9 cellular contexts compared by ENCODE assay signal in genomic region chr6:85015396-85015990, GRCh38.
A peak's percentile ranks its signal among the peaks of the same experiment; 100 is the strongest.
DNase-seq lines count a peak whose midpoint lies in the region; ATAC-seq, FAIRE-seq and TF ChIP-seq lines count a peak whose summit lies in the region.
"Had no signal": no experiment of that assay in that cellular context is flagged by ENCODE, and none has a peak within 500 bp of the region (broad histone marks: within the 10 kb centered on the region; RNA-seq: fewer than 3 reads in every experiment).

No MANE protein-coding gene starts in this region.

- no peaks in the 10 kb centered on the region for H3K4me1 ChIP-seq in right atrium auricular region

- FAIRE-seq in HTR-8/SVneo (lab: Jason Lieb, UNC) (no peak), frontal cortex (lab: Jason Lieb, UNC) (no peak)
- FAIRE-seq: TTC549 had no signal

- peak; percentile 81 for DNase-seq in Daoy (ENCODE audit: low read depth)
- DNase-seq in HTR-8/SVneo (ENCODE audit: insufficient read length, low spot score): peak; percentile 20
- peak; percentile 73 for DNase-seq in right atrium auricular region (ENCODE audit: low spot score)
- DNase-seq in stromal cell of bone marrow (ENCODE audit: low read depth): peak; percentile 55
- no peak for DNase-seq in frontal cortex (ENCODE audit: low spot score in 2 of 2)
- no peak for DNase-seq in NCI-H128 (lab: John Stamatoyannopoulos, UW; ENCODE audit: unreplicated experiment)

- H3K4me3 ChIP-seq in WI38 (ENCODE audit: low read depth, low read length) (no peak overlapping the region), right atrium auricular region (no peak overlapping the region)

- no peaks in the 10 kb centered on the region for H3K27me3 ChIP-seq in right atrium auricular region

- no peaks in the 10 kb centered on the region for H3K9me3 ChIP-seq in right atrium auricular region

- ATAC-seq in GM21360 (IDR thresholded peaks at IDR 0.05; ENCODE audit: unreplicated experiment): peak; percentile 77

- no peaks in the 10 kb centered on the region for H3K36me3 ChIP-seq in right atrium auricular region

- no peak overlapping the region for H3K27ac ChIP-seq in right atrium auricular region

- TF ChIP-seq CTCF in WI38 (IDR thresholded peaks at IDR 0.05; ENCODE audit: low read depth, low read length): peak; percentile 39; the same call in 1 of the 2 replicates
- TF ChIP-seq CTCF in right atrium auricular region (IDR thresholded peaks at IDR 0.05): peak; percentile 30 to 79

Comparison
In these comparisons a context has a peak if more than half of its experiments do, and no peak if none do; other contexts are left out.
1. DNase-seq: peak in Daoy (single experiment), HTR-8/SVneo (single experiment), right atrium auricular region (single experiment) and stromal cell of bone marrow (single experiment); none in frontal cortex (0 of 2) and NCI-H128 (single experiment).